20 cellular contexts compared by ENCODE assay signal in genomic region chr6:167782698-167783517, GRCh38. TPM values are rescaled to one million over a fixed set of nuclear protein-coding genes. Genes with fewer than 3 reads are reported as not detected.
DNase-seq lines count a peak whose midpoint lies in the region; ATAC-seq and TF ChIP-seq lines count a peak whose summit lies in the region.
"Had no signal": no experiment of that assay in that cellular context is flagged by ENCODE, and none has a peak within 500 bp of the region (broad histone marks: within the 10 kb centered on the region; RNA-seq: fewer than 3 reads in every experiment).

No MANE protein-coding gene starts in this region.

- H3K27me3 ChIP-seq in right atrium auricular region (no peaks in the 10 kb centered on the region), hepatocyte (no peaks in the 10 kb centered on the region), spleen (replicated peaks in 1 of 7) (no peaks in the 10 kb centered on the region)

- no peaks in the 10 kb centered on the region for H3K9me2 ChIP-seq in hepatocyte (replicated peaks; ENCODE audit: insufficient read depth)

- intact Hi-C loops in cardiac septum (cut with DNase I), result no loop called here
- intact Hi-C loops in spleen (cut with DNase I; ENCODE audit: low total_unique reads), result no loop called here

- H3K4me3 ChIP-seq in right atrium auricular region (no peak overlapping the region), hepatocyte (no peak overlapping the region), spleen (no peak overlapping the region)

- TF ChIP-seq CTCF in right atrium auricular region (IDR thresholded peaks at IDR 0.05) (no peak), hepatocyte (IDR thresholded peaks at IDR 0.05; ENCODE audit: poor library complexity) (no peak), spleen (IDR thresholded peaks at IDR 0.05 in 8 of 11, conservative IDR thresholded peaks at IDR 0.05 in 3 of 11) (no peak)

- no peak overlapping the region for H2AFZ ChIP-seq in hepatocyte

- no peak overlapping the region for H3K27ac ChIP-seq in right atrium auricular region
- peak overlapping the region; percentile 75 for H3K27ac ChIP-seq in hepatocyte
- no peak overlapping the region for H3K27ac ChIP-seq in spleen

- H3K36me3 ChIP-seq in right atrium auricular region (no peaks in the 10 kb centered on the region), hepatocyte (replicated peaks; ENCODE audit: insufficient read depth, low read depth) (no peaks in the 10 kb centered on the region), spleen (no peaks in the 10 kb centered on the region)

- ATAC-seq in GM21529 (IDR thresholded peaks at IDR 0.05; ENCODE audit: unreplicated experiment) (no peak), SK-N-SH treated with all-trans-retinoic acid at 6 μM for 48 hours (no peak)
- ATAC-seq: HCT116 had no signal

- WGBS in hepatocyte (ENCODE audit: low lambda C conversion rate, missing lambda C conversion rate), result 86% methylated on average over 4 of the region's 4 CpGs
- 84 to 93% (median 92%) methylated on average over 4 of the region's 4 CpGs for WGBS in spleen, 5 donors

- H3K4me1 ChIP-seq in right atrium auricular region (no peaks in the 10 kb centered on the region), hepatocyte (ENCODE audit: insufficient read depth) (peaks cover 18% of the 10 kb centered on the region), spleen (peaks cover 0 to 14% (median 0%) of the 10 kb centered on the region in 6 donors)

- no peaks in the 10 kb centered on the region for H3K79me2 ChIP-seq in hepatocyte

- DNase-seq in cardiac septum (ENCODE audit: low spot score) (peak; percentile 27), right atrium auricular region (ENCODE audit: low spot score) (no peak), hepatocyte (ENCODE audit: low spot score) (peak; percentile 69), mesenteric fat pad (ENCODE audit: low spot score) (peak; percentile 39), spleen (peak; percentile 24), occipital lobe (lab: John Stamatoyannopoulos, UW) (no peak)
- DNase-seq: 8988T, EL, GF-D8, GOT3, Kasumi-1, NCI-H1417, NCI-H1694 treated with DMSO at 0.1 percent for 48 hours, NCI-H2081 treated with DMSO at 0.1 percent for 48 hours, NCI-H446, NCI-H526, SIG-M5 had no signal

- no peaks in the 10 kb centered on the region for H4K20me1 ChIP-seq in hepatocyte (ENCODE audit: insufficient read depth, poor library complexity, severe bottlenecking)

- TF ChIP-seq POLR2A in spleen (IDR thresholded peaks at IDR 0.05), result no peak

- H3K9me3 ChIP-seq in right atrium auricular region (no peaks in the 10 kb centered on the region), hepatocyte (ENCODE audit: low read depth) (no peaks in the 10 kb centered on the region), spleen (no peaks in the 10 kb centered on the region)

- no peak overlapping the region for H3K4me2 ChIP-seq in hepatocyte

TF ChIP-seq in SK-N-SH treated with all-trans-retinoic acid at 6 μM for 48 hours, 23 proteins besides CTCF, POLR2A, EP300 and RAD21:
- TF ChIP-seq TSHZ2 (CRISPR knock-in tag; IDR thresholded peaks at IDR 0.05) (no peak), CSDC2 (CRISPR knock-in tag; IDR thresholded peaks at IDR 0.05) (no peak), OSR1 (CRISPR knock-in tag; IDR thresholded peaks at IDR 0.05) (no peak), RARB (CRISPR knock-in tag; IDR thresholded peaks at IDR 0.05) (no peak), ISL1 (CRISPR knock-in tag; IDR thresholded peaks at IDR 0.05) (no peak), SNAI2 (CRISPR knock-in tag; IDR thresholded peaks at IDR 0.05) (no peak), CREB5 (CRISPR knock-in tag; IDR thresholded peaks at IDR 0.05; ENCODE audit: low read depth) (no peak)
TF ChIP-seq in SK-N-SH treated with all-trans-retinoic acid at 6 μM for 48 hours: peak in this region for 0.

RNA-seq across cellular contexts. Expression of gene AFDN, which starts 43.8 kb away (rescaled TPM):
- total RNA-seq in cardiac septum (67.1 TPM), right atrium auricular region (10 to 100 TPM; 51.6 to 51.8 TPM), hepatocyte (192 and 198 TPM in 2 replicates), mesenteric fat pad (82.3 TPM), spleen (100 to 1,000 TPM in 5 of 7 donors, 10 to 100 TPM in 2; 71.3 to 148 (median 133) TPM), occipital lobe (237 TPM)
- polyA plus RNA-seq in hepatocyte (130 and 173 TPM in 2 replicates), spleen (10 to 100 TPM in 2 of 3 donors, 1 to 10 TPM in 1; 7.4 to 24.1 (median 12.1) TPM)

Comparison
In these comparisons a context has a peak if more than half of its experiments do, and no peak if none do; other contexts are left out.
1. DNase-seq: peak in cardiac septum (single experiment), hepatocyte (single experiment), mesenteric fat pad (single experiment) and spleen (single experiment); none in right atrium auricular region (single experiment) and occipital lobe (single experiment).